1 cellular context compared by ENCODE assay signal in the genomic region with DNA sequence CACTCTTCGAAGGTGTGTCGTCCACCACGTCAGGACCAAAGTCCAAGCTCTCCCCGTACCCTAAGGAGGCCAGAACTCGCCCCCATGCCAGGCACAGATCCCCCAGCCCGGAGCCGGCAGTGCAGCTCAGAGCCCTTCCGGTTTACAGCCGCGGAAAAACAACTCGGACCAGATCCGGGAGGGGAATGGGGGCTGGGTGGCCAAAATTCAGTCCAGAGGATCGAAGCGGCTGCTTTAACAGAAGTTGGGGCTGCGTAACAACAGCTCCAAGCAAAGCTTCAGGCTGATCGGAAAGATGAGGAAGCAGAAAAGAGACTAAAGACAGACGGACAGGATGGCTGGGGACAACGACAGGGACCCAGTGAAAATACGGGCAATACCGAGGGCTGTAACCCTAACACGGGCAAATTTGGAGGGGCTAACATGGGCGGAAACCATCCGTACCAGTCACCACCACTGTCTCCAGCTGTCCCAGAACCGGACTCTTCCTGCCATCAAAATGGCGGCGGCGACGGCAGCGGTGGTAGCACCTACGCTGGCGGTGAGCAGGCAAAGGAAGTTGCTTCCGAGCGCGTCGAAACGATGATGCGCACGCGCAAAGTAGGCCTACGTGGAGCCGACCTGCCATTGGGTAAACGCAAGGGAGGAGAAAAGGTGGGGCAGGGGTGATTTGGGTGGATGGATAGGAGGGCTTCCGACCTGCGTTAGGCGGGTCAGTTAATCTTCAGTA.
A peak's percentile ranks its signal among the peaks of the same experiment; 100 is the strongest.
TF ChIP-seq lines count a peak whose summit lies in the region.

A gene (minus strand): TSS at position 556 of the 730 bp plus-strand sequence. CDS start 678 bp downstream, outside the sequence.

TF ChIP-seq in neural cell, 6 proteins besides CTCF, POLR2A, EP300 and RAD21 (continued from another document):
- TF ChIP-seq, protein P1, sequence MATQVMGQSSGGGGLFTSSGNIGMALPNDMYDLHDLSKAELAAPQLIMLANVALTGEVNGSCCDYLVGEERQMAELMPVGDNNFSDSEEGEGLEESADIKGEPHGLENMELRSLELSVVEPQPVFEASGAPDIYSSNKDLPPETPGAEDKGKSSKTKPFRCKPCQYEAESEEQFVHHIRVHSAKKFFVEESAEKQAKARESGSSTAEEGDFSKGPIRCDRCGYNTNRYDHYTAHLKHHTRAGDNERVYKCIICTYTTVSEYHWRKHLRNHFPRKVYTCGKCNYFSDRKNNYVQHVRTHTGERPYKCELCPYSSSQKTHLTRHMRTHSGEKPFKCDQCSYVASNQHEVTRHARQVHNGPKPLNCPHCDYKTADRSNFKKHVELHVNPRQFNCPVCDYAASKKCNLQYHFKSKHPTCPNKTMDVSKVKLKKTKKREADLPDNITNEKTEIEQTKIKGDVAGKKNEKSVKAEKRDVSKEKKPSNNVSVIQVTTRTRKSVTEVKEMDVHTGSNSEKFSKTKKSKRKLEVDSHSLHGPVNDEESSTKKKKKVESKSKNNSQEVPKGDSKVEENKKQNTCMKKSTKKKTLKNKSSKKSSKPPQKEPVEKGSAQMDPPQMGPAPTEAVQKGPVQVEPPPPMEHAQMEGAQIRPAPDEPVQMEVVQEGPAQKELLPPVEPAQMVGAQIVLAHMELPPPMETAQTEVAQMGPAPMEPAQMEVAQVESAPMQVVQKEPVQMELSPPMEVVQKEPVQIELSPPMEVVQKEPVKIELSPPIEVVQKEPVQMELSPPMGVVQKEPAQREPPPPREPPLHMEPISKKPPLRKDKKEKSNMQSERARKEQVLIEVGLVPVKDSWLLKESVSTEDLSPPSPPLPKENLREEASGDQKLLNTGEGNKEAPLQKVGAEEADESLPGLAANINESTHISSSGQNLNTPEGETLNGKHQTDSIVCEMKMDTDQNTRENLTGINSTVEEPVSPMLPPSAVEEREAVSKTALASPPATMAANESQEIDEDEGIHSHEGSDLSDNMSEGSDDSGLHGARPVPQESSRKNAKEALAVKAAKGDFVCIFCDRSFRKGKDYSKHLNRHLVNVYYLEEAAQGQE (IDR thresholded peaks at IDR 0.05; ENCODE audit: borderline replicate concordance) = peak; percentile 97
- TF ChIP-seq TAF1 (IDR thresholded peaks at IDR 0.05; ENCODE audit: low read depth) (peak; percentile 100), MXI1 (conservative IDR thresholded peaks at IDR 0.05; ENCODE audit: poor library complexity, severe bottlenecking) (peak; percentile 71), POLR2AphosphoS5 (IDR thresholded peaks at IDR 0.05) (peak; percentile 99)
TF ChIP-seq in neural cell: peak in this region for 5.
